2 cellular contexts compared by ENCODE assay signal in genomic region chr1:227541796-227542152, GRCh38.
TF ChIP-seq lines count a peak whose summit lies in the region.

No MANE protein-coding gene starts in this region.

TF ChIP-seq in GM12878, 131 proteins besides CTCF, POLR2A, EP300 and RAD21 (continued from another document):
- TF ChIP-seq KDM1A (IDR thresholded peaks at IDR 0.05; ENCODE audit: borderline replicate concordance) (no peak), ZNF207 (IDR thresholded peaks at IDR 0.05; ENCODE audit: borderline replicate concordance) (no peak), SIX5 (IDR thresholded peaks at IDR 0.05; ENCODE audit: low read depth, low read length, severe bottlenecking) (no peak), BCL3 (IDR thresholded peaks at IDR 0.05; ENCODE audit: borderline replicate concordance, insufficient read depth, low read depth, low read length, poor library complexity, severe bottlenecking) (no peak), SMARCA5 (IDR thresholded peaks at IDR 0.05) (no peak), HDAC2 (IDR thresholded peaks at IDR 0.05) (no peak), MYB (IDR thresholded peaks at IDR 0.05; ENCODE audit: borderline replicate concordance, low read depth, low read length) (no peak), NR2F1 (conservative IDR thresholded peaks at IDR 0.05) (no peak), KAT2A (conservative IDR thresholded peaks at IDR 0.05; ENCODE audit: control insufficient read depth, low read depth, low read length) (no peak), NFYA (IDR thresholded peaks at IDR 0.05; ENCODE audit: borderline replicate concordance, low read depth, low read length) (no peak), RELA (IDR thresholded peaks at IDR 0.05; ENCODE audit: borderline replicate concordance, partially characterized antibody) (no peak)

TF ChIP-seq in liver, 16 proteins besides CTCF, POLR2A, EP300 and RAD21 (continued from another document):
- TF ChIP-seq ZBTB33 (IDR thresholded peaks at IDR 0.05) (no peak), FOXA1 (IDR thresholded peaks at IDR 0.05) (no peak), YY1 (IDR thresholded peaks at IDR 0.05) (no peak), HNF4A (conservative IDR thresholded peaks at IDR 0.05) (no peak), EGR1 (IDR thresholded peaks at IDR 0.05; ENCODE audit: low read depth in 2 of 2) (no peak)
